ENCODE assay signal across 8 cellular contexts in genomic region chr9:136245194-136246150, GRCh38. TPM values are rescaled to one million over a fixed set of nuclear protein-coding genes. Genes with fewer than 3 reads are reported as not detected.
DNase-seq lines count a peak whose midpoint lies in the region; ATAC-seq and TF ChIP-seq lines count a peak whose summit lies in the region.

TSS of gene QSOX2 (minus strand) at chr9:136245812. CDS start at chr9:136245803, 9 bp downstream.

- WGBS in tibial nerve, 2 donors: 0 to 1% methylated on average over 33 to 47 of the region's 113 CpGs

- intact Hi-C loops in cardiac septum (cut with DNase I): no loop called here

- peaks cover 11% of the 10 kb centered on the region for H3K36me3 Mint-ChIP-seq in activated naive CD8-positive, alpha-beta T cell treated with anti-CD3 and anti-CD28 coated beads, Interleukin-2, amount 50 U/mL, for 24 hours (ENCODE audit: low read depth)

- TF ChIP-seq POLR2A in NB4 (IDR thresholded peaks at IDR 0.05; ENCODE audit: extremely low read depth, insufficient read length) (peak; percentile 48), tibial nerve (IDR thresholded peaks at IDR 0.05) (peak in 1 of 2 donors; percentile 15)

- no peaks in the 10 kb centered on the region for H3K27me3 Mint-ChIP-seq in activated naive CD8-positive, alpha-beta T cell treated with anti-CD3 and anti-CD28 coated beads, Interleukin-2, amount 50 U/mL, for 24 hours

- no peaks in the 10 kb centered on the region for H3K9me3 ChIP-seq in tibial nerve

- peak within 1 kb of the TSS; percentile 83 for H3K27ac Mint-ChIP-seq in activated naive CD8-positive, alpha-beta T cell treated with anti-CD3 and anti-CD28 coated beads, Interleukin-2, amount 50 U/mL, for 24 hours

- H3K36me3 ChIP-seq in tibial nerve: no peaks in the 10 kb centered on the region

- TF ChIP-seq CTCF in NB4 (IDR thresholded peaks at IDR 0.05; ENCODE audit: low read depth, low read length): no peak
- no peak for TF ChIP-seq CTCF in tibial nerve (IDR thresholded peaks at IDR 0.05)

- DNase-seq in DMS153 (lab: John Stamatoyannopoulos, UW) (peak; percentile 29), H4 (ENCODE audit: low spot score) (peak; percentile 52), NB4 (ENCODE audit: low read depth) (peak; percentile 82), T-helper 1 cell (peak; percentile 71 to 85 (median 80)), cardiac septum (ENCODE audit: low spot score) (peak; percentile 94), pons (ENCODE audit: low spot score) (peak; percentile 68), tibial nerve (ENCODE audit: low spot score in 2 of 2) (peak; percentile 72 to 81)
- peak; percentile 86 for DNase-seq in activated naive CD8-positive, alpha-beta T cell treated with anti-CD3 and anti-CD28 coated beads, Interleukin-2, amount 50 U/mL, for 24 hours

- peak; percentile 26 for ATAC-seq in activated naive CD8-positive, alpha-beta T cell treated with anti-CD3 and anti-CD28 coated beads, Interleukin-2, amount 50 U/mL, for 24 hours

- peak within 1 kb of the TSS; percentile 88 for H3K4me3 Mint-ChIP-seq in activated naive CD8-positive, alpha-beta T cell treated with anti-CD3 and anti-CD28 coated beads, Interleukin-2, amount 50 U/mL, for 24 hours

- no peaks in the 10 kb centered on the region for H3K9me3 Mint-ChIP-seq in activated naive CD8-positive, alpha-beta T cell treated with anti-CD3 and anti-CD28 coated beads, Interleukin-2, amount 50 U/mL, for 24 hours

- H3K4me1 Mint-ChIP-seq in activated naive CD8-positive, alpha-beta T cell treated with anti-CD3 and anti-CD28 coated beads, Interleukin-2, amount 50 U/mL, for 24 hours: peaks cover 45% of the 10 kb centered on the region

- peaks cover 0 to 29% (median 23%) of the 10 kb centered on the region in 4 donors for H3K4me1 ChIP-seq in tibial nerve

- H3K27ac ChIP-seq in tibial nerve: peak within 1 kb of the TSS in 3 of 4 donors; percentile 40 to 81 (median 64)

- no peaks in the 10 kb centered on the region for H3K27me3 ChIP-seq in tibial nerve

- peak within 1 kb of the TSS; percentile 74 for H3K4me3 ChIP-seq in NB4 (ENCODE audit: low read depth, low read length)
- H3K4me3 ChIP-seq in tibial nerve: peak within 1 kb of the TSS; percentile 63 to 97 (median 89)

- peak in 1 of 2 donors; percentile 39 for TF ChIP-seq EP300 in tibial nerve (IDR thresholded peaks at IDR 0.05)

RNA-seq across cellular contexts. Expression of gene QSOX2, which starts in this region (rescaled TPM):
- total RNA-seq in H4 (2014; rRNA removed; shearing (Covaris generic)): 9.2 and 10.3 TPM in 2 replicates
- total RNA-seq in cardiac septum: 7.2 TPM
- 10 to 100 TPM; 10.2 to 16.8 (median 11.8) TPM for total RNA-seq in tibial nerve

Comparison
In these comparisons a context has a peak if more than half of its experiments do, and no peak if none do; other contexts are left out.
1. Peak in every context shown above with its lines: DNase-seq, ATAC-seq, H3K4me3 ChIP-seq and H3K27ac ChIP-seq.
2. DNase-seq: peak in every context shown above with its lines; median percentile 94 in cardiac septum; 86 in activated naive CD8-positive, alpha-beta T cell treated with anti-CD3 and anti-CD28 coated beads, Interleukin-2, amount 50 U/mL, for 24 hours; 82 in NB4; 80 in T-helper 1 cell; 76 in tibial nerve; 68 in pons; 52 in H4; 29 in DMS153.